In genomic region chr6:41728073-41728936, GRCh38 we compare ENCODE assay signal across 1 cellular context.
TF ChIP-seq lines count a peak whose summit lies in the region.

No MANE protein-coding gene starts in this region.

TF ChIP-seq in HepG2, 621 proteins besides CTCF, POLR2A, EP300 and RAD21 (continued from another document and continues in another):
- no peak; the same call in 1 of the 2 replicates for TF ChIP-seq HNF4G (IDR thresholded peaks at IDR 0.05; ENCODE audit: borderline replicate concordance, low read depth, low read length)
- 0 out of 2 replicates have a peak, but pooled peaks have one; percentile 61 for TF ChIP-seq HNF4G (CRISPR knock-in tag; IDR thresholded peaks at IDR 0.05; ENCODE audit: borderline replicate concordance, low read depth)
- no peak for TF ChIP-seq ZNF335 (CRISPR knock-in tag; IDR thresholded peaks at IDR 0.05)
- no peak for TF ChIP-seq ZMAT5 (CRISPR knock-in tag; IDR thresholded peaks at IDR 0.05; ENCODE audit: borderline replicate concordance, low read depth)
- no peak for TF ChIP-seq GMEB2 (CRISPR knock-in tag; IDR thresholded peaks at IDR 0.05; ENCODE audit: low read depth)
- TF ChIP-seq MXD3 (CRISPR knock-in tag; IDR thresholded peaks at IDR 0.05): no peak
- 0 out of 2 replicates have a peak, but pooled peaks have one; percentile 46 for TF ChIP-seq ZNF709 (CRISPR knock-in tag; IDR thresholded peaks at IDR 0.05)
- TF ChIP-seq ARID2 (CRISPR knock-in tag; IDR thresholded peaks at IDR 0.05; ENCODE audit: borderline replicate concordance): no peak
- TF ChIP-seq KMT2A (CRISPR knock-in tag; IDR thresholded peaks at IDR 0.05): 0 out of 2 replicates have a peak, but pooled peaks have one; percentile 25
- TF ChIP-seq HINFP (CRISPR knock-in tag; IDR thresholded peaks at IDR 0.05; ENCODE audit: low read depth): 0 out of 2 replicates have a peak, but pooled peaks have one; percentile 11
- TF ChIP-seq ZNF180 (CRISPR knock-in tag; IDR thresholded peaks at IDR 0.05; ENCODE audit: borderline replicate concordance, low read depth): no peak
- TF ChIP-seq KLF16 (CRISPR knock-in tag; IDR thresholded peaks at IDR 0.05): no peak
- no peak for TF ChIP-seq ZNF781 (CRISPR knock-in tag; IDR thresholded peaks at IDR 0.05; ENCODE audit: borderline replicate concordance, not compliant biosample characterization)
- no peak for TF ChIP-seq THAP7 (CRISPR knock-in tag; IDR thresholded peaks at IDR 0.05)
- no peak for TF ChIP-seq WIZ (CRISPR knock-in tag; IDR thresholded peaks at IDR 0.05)
- TF ChIP-seq SRSF4 (IDR thresholded peaks at IDR 0.05; ENCODE audit: low read depth, low read length, poor library complexity, severe bottlenecking): no peak
- peak; percentile 39 for TF ChIP-seq AGO2 (optimal IDR thresholded peaks at IDR 0.05; ENCODE audit: low read depth, low read length)
- no peak for TF ChIP-seq PRDM4 (CRISPR knock-in tag; IDR thresholded peaks at IDR 0.05; ENCODE audit: borderline replicate concordance)
- TF ChIP-seq BHLHE40 (IDR thresholded peaks at IDR 0.05; ENCODE audit: low read length): no peak
- TF ChIP-seq ZNF232 (CRISPR knock-in tag; IDR thresholded peaks at IDR 0.05; ENCODE audit: borderline replicate concordance): no peak
- no peak for TF ChIP-seq ATRX (CRISPR knock-in tag; IDR thresholded peaks at IDR 0.05; ENCODE audit: borderline replicate concordance)
- no peak for TF ChIP-seq ONECUT2 (CRISPR knock-in tag; IDR thresholded peaks at IDR 0.05)
- TF ChIP-seq MTA3 (CRISPR knock-in tag; IDR thresholded peaks at IDR 0.05): no peak
- TF ChIP-seq ZSCAN20 (CRISPR knock-in tag; IDR thresholded peaks at IDR 0.05; ENCODE audit: borderline replicate concordance): no peak
- no peak for TF ChIP-seq ZNF549 (CRISPR knock-in tag; IDR thresholded peaks at IDR 0.05)
- no peak for TF ChIP-seq E2F2 (CRISPR knock-in tag; IDR thresholded peaks at IDR 0.05; ENCODE audit: borderline replicate concordance)
- no peak for TF ChIP-seq NR2F1 (CRISPR knock-in tag; IDR thresholded peaks at IDR 0.05)
- TF ChIP-seq ZNF543 (CRISPR knock-in tag; IDR thresholded peaks at IDR 0.05): 0 out of 2 replicates have a peak, but pooled peaks have one; percentile 20
- no peak for TF ChIP-seq ZNF557 (CRISPR knock-in tag; IDR thresholded peaks at IDR 0.05)
- 0 out of 2 replicates have a peak, but pooled peaks have one; percentile 22 for TF ChIP-seq RXRA (CRISPR knock-in tag; IDR thresholded peaks at IDR 0.05)
- TF ChIP-seq BATF2 (CRISPR knock-in tag; IDR thresholded peaks at IDR 0.05): no peak
- TF ChIP-seq PITX1 (CRISPR knock-in tag; IDR thresholded peaks at IDR 0.05): no peak
- no peak for TF ChIP-seq ZNF614 (CRISPR knock-in tag; IDR thresholded peaks at IDR 0.05; ENCODE audit: borderline replicate concordance)
- TF ChIP-seq SMAD3 (CRISPR knock-in tag; IDR thresholded peaks at IDR 0.05): no peak
- peak; percentile 86 for TF ChIP-seq ZNF292 (CRISPR knock-in tag; IDR thresholded peaks at IDR 0.05; ENCODE audit: borderline replicate concordance, low read depth)
- 0 out of 2 replicates have a peak, but pooled peaks have one; percentile 14 for TF ChIP-seq ZNF362 (CRISPR knock-in tag; IDR thresholded peaks at IDR 0.05; ENCODE audit: borderline replicate concordance)
- no peak for TF ChIP-seq NCOR1 (IDR thresholded peaks at IDR 0.05; ENCODE audit: borderline replicate concordance, low read length)
- TF ChIP-seq ZNF484 (CRISPR knock-in tag; IDR thresholded peaks at IDR 0.05; ENCODE audit: borderline replicate concordance, low read depth): no peak
- TF ChIP-seq TAF15 (IDR thresholded peaks at IDR 0.05; ENCODE audit: low read depth, low read length, poor library complexity, severe bottlenecking): no peak
- no peak for TF ChIP-seq GLMP (CRISPR knock-in tag; IDR thresholded peaks at IDR 0.05; ENCODE audit: borderline replicate concordance)
- no peak for TF ChIP-seq ZNF629 (CRISPR knock-in tag; conservative IDR thresholded peaks at IDR 0.05)
- no peak for TF ChIP-seq ZSCAN21 (CRISPR knock-in tag; IDR thresholded peaks at IDR 0.05; ENCODE audit: borderline replicate concordance)
- no peak for TF ChIP-seq ZNF562 (CRISPR knock-in tag; IDR thresholded peaks at IDR 0.05; ENCODE audit: borderline replicate concordance)
- no peak for TF ChIP-seq NBN (conservative IDR thresholded peaks at IDR 0.05)
- no peak for TF ChIP-seq KAT8 (CRISPR knock-in tag; IDR thresholded peaks at IDR 0.05)
- TF ChIP-seq STAT5B (CRISPR knock-in tag; IDR thresholded peaks at IDR 0.05): no peak
- TF ChIP-seq TRIM24 (CRISPR knock-in tag; IDR thresholded peaks at IDR 0.05): no peak
- no peak for TF ChIP-seq MTF1 (CRISPR knock-in tag; IDR thresholded peaks at IDR 0.05)
- TF ChIP-seq PAX8 (CRISPR knock-in tag; IDR thresholded peaks at IDR 0.05; ENCODE audit: borderline replicate concordance): 0 out of 2 replicates have a peak, but pooled peaks have one; percentile 65
- TF ChIP-seq ATF7 (IDR thresholded peaks at IDR 0.05): no peak
- no peak for TF ChIP-seq ATF7 (CRISPR knock-in tag; IDR thresholded peaks at IDR 0.05)
